ENCODE assay signal across 1 cellular context in the genomic region with DNA sequence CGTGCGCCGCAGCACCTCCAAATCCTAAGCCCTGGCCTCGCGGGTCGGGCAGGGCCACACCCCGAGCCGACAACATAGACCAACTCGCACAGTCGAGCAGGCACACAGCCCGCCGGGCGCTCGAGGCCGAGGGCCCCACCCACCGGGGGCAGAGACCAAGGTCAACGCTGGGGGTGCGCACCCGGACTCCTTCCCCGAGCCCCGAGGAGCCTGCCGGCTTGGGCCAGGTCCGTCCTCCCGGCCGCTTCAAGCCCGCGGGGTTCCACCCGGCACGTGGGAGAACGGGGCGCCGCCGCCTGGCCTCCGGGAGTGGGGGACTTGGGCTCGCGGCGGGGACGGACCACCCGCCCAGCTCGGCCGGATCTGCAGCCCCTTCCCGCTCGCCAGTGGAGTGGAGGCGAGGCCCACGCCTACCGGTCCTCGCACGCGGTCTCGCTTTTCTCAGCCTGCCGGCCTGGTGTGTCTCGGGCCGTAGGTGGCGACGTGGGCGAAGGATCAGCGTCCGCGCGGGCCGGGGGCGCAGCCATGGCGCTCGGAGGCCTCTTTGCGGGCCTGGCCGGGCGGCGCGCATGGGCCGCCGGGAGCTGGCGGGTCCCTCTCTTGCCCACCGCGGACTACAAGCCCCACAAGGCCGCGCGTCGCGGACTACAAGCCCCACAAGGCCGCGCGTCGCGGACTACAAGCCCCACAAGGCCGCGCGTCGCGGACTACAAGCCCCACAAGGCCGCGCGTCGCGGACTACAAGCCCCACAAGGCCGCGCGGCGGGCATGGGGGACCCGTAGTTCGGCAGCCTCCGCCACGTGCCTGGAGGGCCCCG.
TF ChIP-seq lines count a peak whose summit lies in the region.

A gene (minus strand): TSS at position 571 of the 818 bp plus-strand sequence. CDS start 44 bp downstream, at position 527.

TF ChIP-seq in HepG2, 621 proteins besides CTCF, POLR2A, EP300 and RAD21 (continued from another document and continues in another):
- TF ChIP-seq, protein P1, sequence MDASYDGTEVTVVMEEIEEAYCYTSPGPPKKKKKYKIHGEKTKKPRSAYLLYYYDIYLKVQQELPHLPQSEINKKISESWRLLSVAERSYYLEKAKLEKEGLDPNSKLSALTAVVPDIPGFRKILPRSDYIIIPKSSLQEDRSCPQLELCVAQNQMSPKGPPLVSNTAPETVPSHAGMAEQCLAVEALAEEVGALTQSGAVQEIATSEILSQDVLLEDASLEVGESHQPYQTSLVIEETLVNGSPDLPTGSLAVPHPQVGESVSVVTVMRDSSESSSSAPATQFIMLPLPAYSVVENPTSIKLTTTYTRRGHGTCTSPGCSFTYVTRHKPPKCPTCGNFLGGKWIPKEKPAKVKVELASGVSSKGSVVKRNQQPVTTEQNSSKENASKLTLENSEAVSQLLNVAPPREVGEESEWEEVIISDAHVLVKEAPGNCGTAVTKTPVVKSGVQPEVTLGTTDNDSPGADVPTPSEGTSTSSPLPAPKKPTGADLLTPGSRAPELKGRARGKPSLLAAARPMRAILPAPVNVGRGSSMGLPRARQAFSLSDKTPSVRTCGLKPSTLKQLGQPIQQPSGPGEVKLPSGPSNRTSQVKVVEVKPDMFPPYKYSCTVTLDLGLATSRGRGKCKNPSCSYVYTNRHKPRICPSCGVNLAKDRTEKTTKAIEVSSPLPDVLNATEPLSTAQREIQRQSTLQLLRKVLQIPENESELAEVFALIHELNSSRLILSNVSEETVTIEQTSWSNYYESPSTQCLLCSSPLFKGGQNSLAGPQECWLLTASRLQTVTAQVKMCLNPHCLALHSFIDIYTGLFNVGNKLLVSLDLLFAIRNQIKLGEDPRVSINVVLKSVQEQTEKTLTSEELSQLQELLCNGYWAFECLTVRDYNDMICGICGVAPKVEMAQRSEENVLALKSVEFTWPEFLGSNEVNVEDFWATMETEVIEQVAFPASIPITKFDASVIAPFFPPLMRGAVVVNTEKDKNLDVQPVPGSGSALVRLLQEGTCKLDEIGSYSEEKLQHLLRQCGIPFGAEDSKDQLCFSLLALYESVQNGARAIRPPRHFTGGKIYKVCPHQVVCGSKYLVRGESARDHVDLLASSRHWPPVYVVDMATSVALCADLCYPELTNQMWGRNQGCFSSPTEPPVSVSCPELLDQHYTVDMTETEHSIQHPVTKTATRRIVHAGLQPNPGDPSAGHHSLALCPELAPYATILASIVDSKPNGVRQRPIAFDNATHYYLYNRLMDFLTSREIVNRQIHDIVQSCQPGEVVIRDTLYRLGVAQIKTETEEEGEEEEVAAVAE (CRISPR knock-in tag; IDR thresholded peaks at IDR 0.05; ENCODE audit: borderline replicate concordance) = peak; percentile 91; the same call in 1 of the 2 replicates
- TF ChIP-seq AKAP8 (CRISPR knock-in tag; IDR thresholded peaks at IDR 0.05) (peak; percentile 100), BHLHE40 (IDR thresholded peaks at IDR 0.05; ENCODE audit: low read length) (peak; percentile 91), ETV6 (CRISPR knock-in tag; conservative IDR thresholded peaks at IDR 0.05) (peak; percentile 93), ESRRA (CRISPR knock-in tag; IDR thresholded peaks at IDR 0.05; ENCODE audit: low read depth) (peak; percentile 99), U2AF2 (IDR thresholded peaks at IDR 0.05; ENCODE audit: low read depth, low read length) (no peak), ZNF33B (CRISPR knock-in tag; IDR thresholded peaks at IDR 0.05) (peak; percentile 97), ARNT (IDR thresholded peaks at IDR 0.05) (no peak), BORCS8-MEF2B (CRISPR knock-in tag; IDR thresholded peaks at IDR 0.05) (peak; percentile 97), ZFP36L1 (CRISPR knock-in tag; IDR thresholded peaks at IDR 0.05) (peak; percentile 36; the same call in 1 of the 2 replicates), ZNF547 (CRISPR knock-in tag; IDR thresholded peaks at IDR 0.05) (peak; percentile 99), JUN (CRISPR knock-in tag; IDR thresholded peaks at IDR 0.05) (peak; percentile 95), HOXA7 (CRISPR knock-in tag; IDR thresholded peaks at IDR 0.05) (no peak), CHCHD3 (CRISPR knock-in tag; IDR thresholded peaks at IDR 0.05) (peak; percentile 93), ZNF253 (CRISPR knock-in tag; IDR thresholded peaks at IDR 0.05; ENCODE audit: borderline replicate concordance) (0 out of 2 replicates have a peak, but pooled peaks have one; percentile 66), ZNF660 (CRISPR knock-in tag; IDR thresholded peaks at IDR 0.05; ENCODE audit: borderline replicate concordance, low read depth) (peak; percentile 95; the same call in 1 of the 2 replicates), ZNF772 (CRISPR knock-in tag; IDR thresholded peaks at IDR 0.05) (peak; percentile 97; the same call in 1 of the 2 replicates), FOXJ3 (CRISPR knock-in tag; IDR thresholded peaks at IDR 0.05; ENCODE audit: borderline replicate concordance) (peak; percentile 76), NCOA5 (CRISPR knock-in tag; IDR thresholded peaks at IDR 0.05) (peak; percentile 96; the same call in 1 of the 2 replicates), STAT5B (CRISPR knock-in tag; IDR thresholded peaks at IDR 0.05) (peak; percentile 68; the same call in 1 of the 2 replicates), ZNF75D (CRISPR knock-in tag; IDR thresholded peaks at IDR 0.05; ENCODE audit: borderline replicate concordance) (0 out of 2 replicates have a peak, but pooled peaks have one; percentile 74), ATF1 (CRISPR knock-in tag; IDR thresholded peaks at IDR 0.05) (no peak), HNRNPK (IDR thresholded peaks at IDR 0.05; ENCODE audit: low read depth, low read length, poor library complexity, severe bottlenecking) (peak; percentile 83), POLR2G (IDR thresholded peaks at IDR 0.05; ENCODE audit: low read depth, low read length) (peak; percentile 96), KDM5A (IDR thresholded peaks at IDR 0.05; ENCODE audit: borderline replicate concordance, low read length) (peak; percentile 82), SMARCE1 (IDR thresholded peaks at IDR 0.05; ENCODE audit: borderline replicate concordance) (no peak), MYNN (CRISPR knock-in tag; IDR thresholded peaks at IDR 0.05; ENCODE audit: low read depth) (peak; percentile 94), ZNF83 (CRISPR knock-in tag; IDR thresholded peaks at IDR 0.05; ENCODE audit: borderline replicate concordance) (peak; percentile 94; the same call in 1 of the 2 replicates)
- TF ChIP-seq, protein P2, sequence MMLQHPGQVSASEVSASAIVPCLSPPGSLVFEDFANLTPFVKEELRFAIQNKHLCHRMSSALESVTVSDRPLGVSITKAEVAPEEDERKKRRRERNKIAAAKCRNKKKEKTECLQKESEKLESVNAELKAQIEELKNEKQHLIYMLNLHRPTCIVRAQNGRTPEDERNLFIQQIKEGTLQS (CRISPR knock-in tag; IDR thresholded peaks at IDR 0.05) = peak; percentile 82
- TF ChIP-seq, protein P3, sequence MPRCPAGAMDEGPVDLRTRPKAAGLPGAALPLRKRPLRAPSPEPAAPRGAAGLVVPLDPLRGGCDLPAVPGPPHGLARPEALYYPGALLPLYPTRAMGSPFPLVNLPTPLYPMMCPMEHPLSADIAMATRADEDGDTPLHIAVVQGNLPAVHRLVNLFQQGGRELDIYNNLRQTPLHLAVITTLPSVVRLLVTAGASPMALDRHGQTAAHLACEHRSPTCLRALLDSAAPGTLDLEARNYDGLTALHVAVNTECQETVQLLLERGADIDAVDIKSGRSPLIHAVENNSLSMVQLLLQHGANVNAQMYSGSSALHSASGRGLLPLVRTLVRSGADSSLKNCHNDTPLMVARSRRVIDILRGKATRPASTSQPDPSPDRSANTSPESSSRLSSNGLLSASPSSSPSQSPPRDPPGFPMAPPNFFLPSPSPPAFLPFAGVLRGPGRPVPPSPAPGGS (CRISPR knock-in tag; IDR thresholded peaks at IDR 0.05) = peak; percentile 99
- TF ChIP-seq, protein P4, sequence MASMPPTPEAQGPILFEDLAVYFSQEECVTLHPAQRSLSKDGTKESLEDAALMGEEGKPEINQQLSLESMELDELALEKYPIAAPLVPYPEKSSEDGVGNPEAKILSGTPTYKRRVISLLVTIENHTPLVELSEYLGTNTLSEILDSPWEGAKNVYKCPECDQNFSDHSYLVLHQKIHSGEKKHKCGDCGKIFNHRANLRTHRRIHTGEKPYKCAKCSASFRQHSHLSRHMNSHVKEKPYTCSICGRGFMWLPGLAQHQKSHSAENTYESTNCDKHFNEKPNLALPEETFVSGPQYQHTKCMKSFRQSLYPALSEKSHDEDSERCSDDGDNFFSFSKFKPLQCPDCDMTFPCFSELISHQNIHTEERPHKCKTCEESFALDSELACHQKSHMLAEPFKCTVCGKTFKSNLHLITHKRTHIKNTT (CRISPR knock-in tag; IDR thresholded peaks at IDR 0.05) = no peak; the same call in none of the 2 replicates
- TF ChIP-seq, protein P5, sequence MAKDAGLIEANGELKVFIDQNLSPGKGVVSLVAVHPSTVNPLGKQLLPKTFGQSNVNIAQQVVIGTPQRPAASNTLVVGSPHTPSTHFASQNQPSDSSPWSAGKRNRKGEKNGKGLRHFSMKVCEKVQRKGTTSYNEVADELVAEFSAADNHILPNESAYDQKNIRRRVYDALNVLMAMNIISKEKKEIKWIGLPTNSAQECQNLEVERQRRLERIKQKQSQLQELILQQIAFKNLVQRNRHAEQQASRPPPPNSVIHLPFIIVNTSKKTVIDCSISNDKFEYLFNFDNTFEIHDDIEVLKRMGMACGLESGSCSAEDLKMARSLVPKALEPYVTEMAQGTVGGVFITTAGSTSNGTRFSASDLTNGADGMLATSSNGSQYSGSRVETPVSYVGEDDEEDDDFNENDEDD (CRISPR knock-in tag; IDR thresholded peaks at IDR 0.05; ENCODE audit: borderline replicate concordance) = peak; percentile 92
- TF ChIP-seq, protein P6, sequence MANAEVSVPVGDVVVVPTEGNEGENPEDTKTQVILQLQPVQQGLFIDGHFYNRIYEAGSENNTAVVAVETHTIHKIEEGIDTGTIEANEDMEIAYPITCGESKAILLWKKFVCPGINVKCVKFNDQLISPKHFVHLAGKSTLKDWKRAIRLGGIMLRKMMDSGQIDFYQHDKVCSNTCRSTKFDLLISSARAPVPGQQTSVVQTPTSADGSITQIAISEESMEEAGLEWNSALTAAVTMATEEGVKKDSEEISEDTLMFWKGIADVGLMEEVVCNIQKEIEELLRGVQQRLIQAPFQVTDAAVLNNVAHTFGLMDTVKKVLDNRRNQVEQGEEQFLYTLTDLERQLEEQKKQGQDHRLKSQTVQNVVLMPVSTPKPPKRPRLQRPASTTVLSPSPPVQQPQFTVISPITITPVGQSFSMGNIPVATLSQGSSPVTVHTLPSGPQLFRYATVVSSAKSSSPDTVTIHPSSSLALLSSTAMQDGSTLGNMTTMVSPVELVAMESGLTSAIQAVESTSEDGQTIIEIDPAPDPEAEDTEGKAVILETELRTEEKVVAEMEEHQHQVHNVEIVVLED (CRISPR knock-in tag; IDR thresholded peaks at IDR 0.05; ENCODE audit: borderline replicate concordance) = peak; percentile 94
- TF ChIP-seq, protein P7, sequence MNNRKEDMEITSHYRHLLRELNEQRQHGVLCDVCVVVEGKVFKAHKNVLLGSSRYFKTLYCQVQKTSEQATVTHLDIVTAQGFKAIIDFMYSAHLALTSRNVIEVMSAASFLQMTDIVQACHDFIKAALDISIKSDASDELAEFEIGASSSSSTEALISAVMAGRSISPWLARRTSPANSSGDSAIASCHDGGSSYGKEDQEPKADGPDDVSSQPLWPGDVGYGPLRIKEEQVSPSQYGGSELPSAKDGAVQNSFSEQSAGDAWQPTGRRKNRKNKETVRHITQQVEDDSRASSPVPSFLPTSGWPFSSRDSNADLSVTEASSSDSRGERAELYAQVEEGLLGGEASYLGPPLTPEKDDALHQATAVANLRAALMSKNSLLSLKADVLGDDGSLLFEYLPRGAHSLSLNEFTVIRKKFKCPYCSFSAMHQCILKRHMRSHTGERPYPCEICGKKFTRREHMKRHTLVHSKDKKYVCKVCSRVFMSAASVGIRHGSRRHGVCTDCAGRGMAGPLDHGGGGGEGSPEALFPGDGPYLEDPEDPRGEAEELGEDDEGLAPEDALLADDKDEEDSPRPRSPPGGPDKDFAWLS (CRISPR knock-in tag; IDR thresholded peaks at IDR 0.05; ENCODE audit: borderline replicate concordance) = peak; percentile 99
- TF ChIP-seq, protein P8, sequence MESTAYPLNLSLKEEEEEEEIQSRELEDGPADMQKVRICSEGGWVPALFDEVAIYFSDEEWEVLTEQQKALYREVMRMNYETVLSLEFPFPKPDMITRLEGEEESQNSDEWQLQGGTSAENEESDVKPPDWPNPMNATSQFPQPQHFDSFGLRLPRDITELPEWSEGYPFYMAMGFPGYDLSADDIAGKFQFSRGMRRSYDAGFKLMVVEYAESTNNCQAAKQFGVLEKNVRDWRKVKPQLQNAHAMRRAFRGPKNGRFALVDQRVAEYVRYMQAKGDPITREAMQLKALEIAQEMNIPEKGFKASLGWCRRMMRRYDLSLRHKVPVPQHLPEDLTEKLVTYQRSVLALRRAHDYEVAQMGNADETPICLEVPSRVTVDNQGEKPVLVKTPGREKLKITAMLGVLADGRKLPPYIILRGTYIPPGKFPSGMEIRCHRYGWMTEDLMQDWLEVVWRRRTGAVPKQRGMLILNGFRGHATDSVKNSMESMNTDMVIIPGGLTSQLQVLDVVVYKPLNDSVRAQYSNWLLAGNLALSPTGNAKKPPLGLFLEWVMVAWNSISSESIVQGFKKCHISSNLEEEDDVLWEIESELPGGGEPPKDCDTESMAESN (CRISPR knock-in tag; conservative IDR thresholded peaks at IDR 0.05) = peak; percentile 95
- TF ChIP-seq, protein P9, sequence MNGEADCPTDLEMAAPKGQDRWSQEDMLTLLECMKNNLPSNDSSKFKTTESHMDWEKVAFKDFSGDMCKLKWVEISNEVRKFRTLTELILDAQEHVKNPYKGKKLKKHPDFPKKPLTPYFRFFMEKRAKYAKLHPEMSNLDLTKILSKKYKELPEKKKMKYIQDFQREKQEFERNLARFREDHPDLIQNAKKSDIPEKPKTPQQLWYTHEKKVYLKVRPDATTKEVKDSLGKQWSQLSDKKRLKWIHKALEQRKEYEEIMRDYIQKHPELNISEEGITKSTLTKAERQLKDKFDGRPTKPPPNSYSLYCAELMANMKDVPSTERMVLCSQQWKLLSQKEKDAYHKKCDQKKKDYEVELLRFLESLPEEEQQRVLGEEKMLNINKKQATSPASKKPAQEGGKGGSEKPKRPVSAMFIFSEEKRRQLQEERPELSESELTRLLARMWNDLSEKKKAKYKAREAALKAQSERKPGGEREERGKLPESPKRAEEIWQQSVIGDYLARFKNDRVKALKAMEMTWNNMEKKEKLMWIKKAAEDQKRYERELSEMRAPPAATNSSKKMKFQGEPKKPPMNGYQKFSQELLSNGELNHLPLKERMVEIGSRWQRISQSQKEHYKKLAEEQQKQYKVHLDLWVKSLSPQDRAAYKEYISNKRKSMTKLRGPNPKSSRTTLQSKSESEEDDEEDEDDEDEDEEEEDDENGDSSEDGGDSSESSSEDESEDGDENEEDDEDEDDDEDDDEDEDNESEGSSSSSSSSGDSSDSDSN (CRISPR knock-in tag; IDR thresholded peaks at IDR 0.05) = peak; percentile 98
- TF ChIP-seq, protein P10, sequence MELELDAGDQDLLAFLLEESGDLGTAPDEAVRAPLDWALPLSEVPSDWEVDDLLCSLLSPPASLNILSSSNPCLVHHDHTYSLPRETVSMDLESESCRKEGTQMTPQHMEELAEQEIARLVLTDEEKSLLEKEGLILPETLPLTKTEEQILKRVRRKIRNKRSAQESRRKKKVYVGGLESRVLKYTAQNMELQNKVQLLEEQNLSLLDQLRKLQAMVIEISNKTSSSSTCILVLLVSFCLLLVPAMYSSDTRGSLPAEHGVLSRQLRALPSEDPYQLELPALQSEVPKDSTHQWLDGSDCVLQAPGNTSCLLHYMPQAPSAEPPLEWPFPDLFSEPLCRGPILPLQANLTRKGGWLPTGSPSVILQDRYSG (CRISPR knock-in tag; IDR thresholded peaks at IDR 0.05) = peak; percentile 98
- TF ChIP-seq, protein P11, sequence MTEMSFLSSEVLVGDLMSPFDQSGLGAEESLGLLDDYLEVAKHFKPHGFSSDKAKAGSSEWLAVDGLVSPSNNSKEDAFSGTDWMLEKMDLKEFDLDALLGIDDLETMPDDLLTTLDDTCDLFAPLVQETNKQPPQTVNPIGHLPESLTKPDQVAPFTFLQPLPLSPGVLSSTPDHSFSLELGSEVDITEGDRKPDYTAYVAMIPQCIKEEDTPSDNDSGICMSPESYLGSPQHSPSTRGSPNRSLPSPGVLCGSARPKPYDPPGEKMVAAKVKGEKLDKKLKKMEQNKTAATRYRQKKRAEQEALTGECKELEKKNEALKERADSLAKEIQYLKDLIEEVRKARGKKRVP (CRISPR knock-in tag; IDR thresholded peaks at IDR 0.05) = peak; percentile 33 to 52; a peak in 2 of 4 replicates
